ENCODE assay signal across 14 cellular contexts in the genomic region with DNA sequence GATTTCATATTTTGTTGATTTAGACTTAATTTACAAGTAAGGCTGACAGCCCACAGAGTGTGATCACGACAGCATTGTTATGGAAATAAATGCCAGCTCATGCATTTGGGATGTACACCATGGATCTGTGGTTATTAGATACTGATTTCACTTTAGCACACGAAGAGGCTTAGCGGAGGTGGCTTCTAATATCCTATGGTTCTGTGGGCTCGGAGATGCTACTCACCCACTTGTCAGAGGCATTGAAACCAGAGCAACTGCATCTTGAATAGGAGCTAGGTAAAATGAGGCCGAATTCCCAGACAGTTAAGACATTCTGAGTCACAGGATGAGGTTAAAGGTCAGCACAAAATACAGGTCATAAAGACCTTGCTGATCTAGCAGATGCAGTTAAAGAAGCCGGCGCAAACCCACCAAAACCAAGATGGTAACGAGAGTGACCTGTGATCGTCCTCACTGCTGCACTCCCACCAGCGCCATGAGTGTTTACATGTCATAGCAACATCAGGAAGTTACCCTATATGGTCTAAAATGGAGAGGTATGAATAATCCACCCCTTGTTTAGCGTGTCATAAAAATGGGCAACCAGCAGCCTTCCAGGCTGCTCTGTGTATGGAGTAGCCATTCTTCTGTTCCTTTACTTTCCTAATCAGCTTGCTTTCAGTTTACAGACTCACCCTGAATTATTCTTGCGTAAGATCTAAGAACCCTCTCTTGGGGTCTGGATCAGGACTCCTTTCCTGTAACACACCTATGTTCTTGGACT.
A peak's percentile ranks its signal among the peaks of the same experiment; 100 is the strongest.
DNase-seq lines count a peak whose midpoint lies in the region; ATAC-seq and TF ChIP-seq lines count a peak whose summit lies in the region.
"Had no signal": no experiment of that assay in that cellular context is flagged by ENCODE, and none has a peak within 500 bp of the region (broad histone marks: within the 10 kb centered on the region; RNA-seq: fewer than 3 reads in every experiment).

No MANE protein-coding gene starts in this region.

- H3K4me1 ChIP-seq in ACC112 (ENCODE audit: control insufficient read depth, insufficient read depth, low read length, unreplicated experiment) (peaks cover 26% of the 10 kb centered on the region), ascending aorta (peaks cover 0 to 22% of the 10 kb centered on the region in 2 donors)
- H3K4me1 ChIP-seq: pancreas, upper lobe of right lung had no signal

- no peaks in the 10 kb centered on the region for H3K9me3 ChIP-seq in ascending aorta
- H3K9me3 ChIP-seq: BLaER1, pancreas, upper lobe of right lung had no signal

- peak overlapping the region; percentile 57 for H3K4me3 ChIP-seq in ACC112 (ENCODE audit: low read depth, low read length)
- H3K4me3 ChIP-seq in ascending aorta: no peak overlapping the region
- no peak overlapping the region for H3K4me3 ChIP-seq in kidney epithelial cell (ENCODE audit: low read depth, low read length)
- H3K4me3 ChIP-seq: BLaER1, pancreas, upper lobe of right lung had no signal

- no peak overlapping the region for H2AFZ ChIP-seq in ACC112 (ENCODE audit: low read length, unreplicated experiment)

- DNase-seq in HS-27A (ENCODE audit: low read depth) (peak; percentile 81), ascending aorta (ENCODE audit: low spot score in 2 of 2) (peak in 1 of 2 donors; percentile 56), kidney epithelial cell (ENCODE audit: low read depth) (peak; percentile 96), omental fat pad (ENCODE audit: low spot score) (no peak), HuH-7 (ENCODE audit: low spot score) (no peak)
- DNase-seq: activated T-cell treated with anti-CD3 and anti-CD28 coated beads, Interleukin-2, amount 50 U/mL, for 72 hours; MM.1S; NCI-H82; pancreas; upper lobe of right lung had no signal

- H3K79me2 ChIP-seq in ACC112 (ENCODE audit: control insufficient read depth, insufficient read depth, low read length, unreplicated experiment): peaks cover 59% of the 10 kb centered on the region

- H3K27me3 ChIP-seq in ACC112 (ENCODE audit: insufficient read depth, low read length): no peaks in the 10 kb centered on the region
- no peaks in the 10 kb centered on the region for H3K27me3 ChIP-seq in ascending aorta
- H3K27me3 ChIP-seq in kidney epithelial cell (ENCODE audit: control insufficient read depth, insufficient read depth, low read length): no peaks in the 10 kb centered on the region
- H3K27me3 ChIP-seq: BLaER1, pancreas, upper lobe of right lung had no signal

- H3K36me3 ChIP-seq in ACC112 (ENCODE audit: insufficient read depth, low read length): no peaks in the 10 kb centered on the region
- peaks cover 2 to 8% of the 10 kb centered on the region in 2 donors for H3K36me3 ChIP-seq in ascending aorta
- peaks cover 1% of the 10 kb centered on the region for H3K36me3 ChIP-seq in kidney epithelial cell (ENCODE audit: control insufficient read depth, insufficient read depth, low read length)
- H3K36me3 ChIP-seq: pancreas, upper lobe of right lung had no signal

- ATAC-seq in omental fat pad (ENCODE audit: low FRiP score) (no peak), HG03108 (IDR thresholded peaks at IDR 0.05; ENCODE audit: unreplicated experiment) (no peak), GM18868 (IDR thresholded peaks at IDR 0.05; ENCODE audit: unreplicated experiment) (no peak)

- intact Hi-C loops in ascending aorta (cut with DNase I): no loop called here

- TF ChIP-seq CTCF in ascending aorta (IDR thresholded peaks at IDR 0.05) (no peak), kidney epithelial cell (IDR thresholded peaks at IDR 0.05; ENCODE audit: insufficient read depth, low read length, poor library complexity, severe bottlenecking) (no peak), omental fat pad (IDR thresholded peaks at IDR 0.05) (no peak)

- H3K27ac ChIP-seq in ACC112 (ENCODE audit: low read depth, low read length): peak overlapping the region; percentile 97
- H3K27ac ChIP-seq in ascending aorta: peak overlapping the region; percentile 66
- H3K27ac ChIP-seq: BLaER1, pancreas, upper lobe of right lung had no signal

Comparison
In these comparisons a context has a peak if more than half of its experiments do, and no peak if none do; other contexts are left out.
1. DNase-seq: peak in HS-27A (single experiment) and kidney epithelial cell (single experiment); none in omental fat pad (single experiment) and HuH-7 (single experiment).